ENCODE assay signal across 17 cellular contexts in genomic region chr2:7703048-7703447, GRCh38.
A peak's percentile ranks its signal among the peaks of the same experiment; 100 is the strongest.
DNase-seq lines count a peak whose midpoint lies in the region; ATAC-seq, FAIRE-seq and TF ChIP-seq lines count a peak whose summit lies in the region.
"Had no signal": no experiment of that assay in that cellular context is flagged by ENCODE, and none has a peak within 500 bp of the region (broad histone marks: within the 10 kb centered on the region; RNA-seq: fewer than 3 reads in every experiment).

No MANE protein-coding gene starts in this region.

- peak; percentile 30 for DNase-seq in NCI-H69 (lab: John Stamatoyannopoulos, UW)
- DNase-seq in keratinocyte (ENCODE audit: low read depth, low spot score) = peak; percentile 41
- no peak for DNase-seq in GM19240 (ENCODE audit: insufficient read length, low spot score)
- DNase-seq in NCI-H187 treated with DMSO at 0.1 percent for 48 hours (lab: John Stamatoyannopoulos, UW) = no peak
- DNase-seq: activated CD4-positive, alpha-beta T cell treated with anti-CD3 and anti-CD28 coated beads for 1 hour; activated effector memory CD4-positive, alpha-beta T cell treated with Interleukin-2 at 50 U/mL for 16 hours; AML-193; dorsolateral prefrontal cortex; NCI-H1436; right lobe of liver; stimulated activated naive B cell treated with anti-CD40 and anti-IgM and Interleukin-4, amounts not matched to agents 10 μg/mL and 1 μg/mL and 100 μg/mL, for 72 hours; T-helper 9 cell had no signal

- dilution Hi-C loops in keratinocyte (cut with MboI; ENCODE audit: extremely low pct_ligation_motif_present, low sequenced_read_pairs) = no loop called here

- peak; percentile 77 for FAIRE-seq in keratinocyte (lab: Jason Lieb, UNC)

- no peaks in the 10 kb centered on the region for H3K79me2 ChIP-seq in keratinocyte (ENCODE audit: control insufficient read depth, insufficient read depth, low read length)

- H4K20me1 ChIP-seq in keratinocyte (ENCODE audit: control insufficient read depth, extremely low read depth, insufficient read depth, low read length) = no peaks in the 10 kb centered on the region

- no peak overlapping the region for H3K27ac ChIP-seq in keratinocyte (ENCODE audit: control insufficient read depth, insufficient read depth, low read length)
- H3K27ac ChIP-seq: breast epithelium, dorsolateral prefrontal cortex, right lobe of liver had no signal

- H3K4me2 ChIP-seq in keratinocyte (ENCODE audit: control insufficient read depth, extremely low read depth, insufficient read depth, low read depth, low read length) = peak overlapping the region; percentile 34

- ATAC-seq in GM19452 (IDR thresholded peaks at IDR 0.05; ENCODE audit: unreplicated experiment) = peak; percentile 76
- ATAC-seq in HG02678 (IDR thresholded peaks at IDR 0.05; ENCODE audit: unreplicated experiment) = peak; percentile 44
- no peak for ATAC-seq in HG02610 (IDR thresholded peaks at IDR 0.05; ENCODE audit: unreplicated experiment)
- ATAC-seq: esophagus mucosa; right lobe of liver; stimulated activated naive B cell treated with anti-CD40 and anti-IgM and Interleukin-4, amounts not matched to agents 10 μg/mL and 1 μg/mL and 100 μg/mL, for 72 hours had no signal

- H3K4me1 ChIP-seq in keratinocyte (ENCODE audit: control insufficient read depth, extremely low read depth, insufficient read depth, low read length) = peaks cover 33% of the 10 kb centered on the region
- H3K4me1 ChIP-seq: breast epithelium, right lobe of liver had no signal

- no peaks in the 10 kb centered on the region for H3K9me3 ChIP-seq in keratinocyte (ENCODE audit: control insufficient read depth, low read depth, low read length)
- H3K9me3 ChIP-seq: breast epithelium, right lobe of liver had no signal

- no peak for TF ChIP-seq CTCF in keratinocyte (optimal IDR thresholded peaks at IDR 0.05 in 1 of 3, IDR thresholded peaks at IDR 0.05 in 1 of 3, conservative IDR thresholded peaks at IDR 0.05 in 1 of 3; ENCODE audit: extremely low read depth in 1 of 3, insufficient read depth in 2 of 3, low read length in 3 of 3)

- no peaks in the 10 kb centered on the region for H3K36me3 ChIP-seq in keratinocyte (ENCODE audit: control insufficient read depth in 2 of 2, extremely low read depth in 1 of 2, insufficient read depth in 2 of 2, low read length in 2 of 2)
- H3K36me3 ChIP-seq: breast epithelium, right lobe of liver had no signal

- no peaks in the 10 kb centered on the region for H3K27me3 ChIP-seq in keratinocyte (ENCODE audit: control insufficient read depth, extremely low read depth, insufficient read depth, low read length)
- H3K27me3 ChIP-seq: breast epithelium, dorsolateral prefrontal cortex, right lobe of liver had no signal

- H2AFZ ChIP-seq in keratinocyte (ENCODE audit: control insufficient read depth, low read length) = peak overlapping the region; percentile 33

- no peak overlapping the region for H3K4me3 ChIP-seq in keratinocyte (ENCODE audit: control insufficient read depth in 2 of 3, extremely low read depth in 1 of 3, insufficient read depth in 2 of 3, low read depth in 1 of 3, low read length in 3 of 3)
- H3K4me3 ChIP-seq: breast epithelium, dorsolateral prefrontal cortex, right lobe of liver had no signal

- no peaks in the 10 kb centered on the region for H3K9me1 ChIP-seq in keratinocyte (ENCODE audit: control insufficient read depth, extremely low read depth, insufficient read depth, low read length)

- H3K9ac ChIP-seq in keratinocyte (ENCODE audit: control insufficient read depth, extremely low read depth, insufficient read depth, low read length) = no peak overlapping the region

Comparison
In these comparisons a context has a peak if more than half of its experiments do, and no peak if none do; other contexts are left out.
1. DNase-seq: peak in NCI-H69 (single experiment) and keratinocyte (single experiment); none in GM19240 (single experiment) and NCI-H187 treated with DMSO at 0.1 percent for 48 hours (single experiment).